ENCODE assay signal across 10 cellular contexts in genomic region chr17:55436224-55437164, GRCh38. TPM values are rescaled to one million over a fixed set of nuclear protein-coding genes. Genes with fewer than 3 reads are reported as not detected.
DNase-seq lines count a peak whose midpoint lies in the region; ATAC-seq lines count a peak whose summit lies in the region.
"Had no signal": no experiment of that assay in that cellular context is flagged by ENCODE, and none has a peak within 500 bp of the region (broad histone marks: within the 10 kb centered on the region; RNA-seq: fewer than 3 reads in every experiment).

No MANE protein-coding gene starts in this region.

- peaks cover 16% of the 10 kb centered on the region for H3K27me3 Mint-ChIP-seq in activated CD4-positive, alpha-beta T cell treated with anti-CD3 and anti-CD28 coated beads for 36 hours
- peaks cover 12 to 44% of the 10 kb centered on the region in 2 donors for H3K27me3 Mint-ChIP-seq in effector memory CD8-positive, alpha-beta T cell

- no peak for DNase-seq in activated CD4-positive, alpha-beta T cell treated with anti-CD3 and anti-CD28 coated beads for 36 hours
- DNase-seq in activated CD4-positive, alpha-beta T cell treated with anti-CD3 and anti-CD28 coated beads for 1 hour, result no peak
- DNase-seq in retina (peak; percentile 35), amygdala (lab: John Stamatoyannopoulos, UW) (no peak), AML-193 (lab: John Stamatoyannopoulos, UW) (no peak)
- DNase-seq in effector memory CD8-positive, alpha-beta T cell, result no peak
- DNase-seq: activated gamma-delta T cell; effector CD4-positive, alpha-beta T cell had no signal

- H3K9me3 Mint-ChIP-seq in activated CD4-positive, alpha-beta T cell treated with anti-CD3 and anti-CD28 coated beads for 36 hours (ENCODE audit: low read depth), result no peaks in the 10 kb centered on the region
- no peaks in the 10 kb centered on the region for H3K9me3 Mint-ChIP-seq in effector memory CD8-positive, alpha-beta T cell

- no peak overlapping the region for H3K27ac Mint-ChIP-seq in activated CD4-positive, alpha-beta T cell treated with anti-CD3 and anti-CD28 coated beads for 36 hours
- H3K27ac Mint-ChIP-seq in effector memory CD8-positive, alpha-beta T cell, result no peak overlapping the region

- ATAC-seq in activated CD4-positive, alpha-beta T cell treated with anti-CD3 and anti-CD28 coated beads for 36 hours, result peak; percentile 56
- ATAC-seq in GM21825 (IDR thresholded peaks at IDR 0.05; ENCODE audit: unreplicated experiment) (peak; percentile 27), HG03460 (IDR thresholded peaks at IDR 0.05; ENCODE audit: unreplicated experiment) (peak; percentile 9)
- ATAC-seq in effector memory CD8-positive, alpha-beta T cell (replicated peaks), result no peak

- intact Hi-C loops in activated CD4-positive, alpha-beta T cell treated with anti-CD3 and anti-CD28 coated beads for 36 hours (cut with DNase I, micrococcal nuclease), result loop anchor here in 1 of 2 experiments (1.0 to 5.0 kb wide), 2 partner anchors 23 to 1351 kb away; no protein-coding TSS in a partner anchor

- POLR2A ChIA-PET in activated CD4-positive, alpha-beta T cell treated with anti-CD3 and anti-CD28 coated beads for 36 hours (lab: Charles Lee), result interaction anchor here (0.8 kb wide), 1 partner anchor 140 kb away, joined by 3 read pairs; no protein-coding TSS in a partner anchor

- H3K4me1 Mint-ChIP-seq in activated CD4-positive, alpha-beta T cell treated with anti-CD3 and anti-CD28 coated beads for 36 hours, result peaks cover 43% of the 10 kb centered on the region
- H3K4me1 Mint-ChIP-seq in effector memory CD8-positive, alpha-beta T cell (ENCODE audit: low read depth in 2 of 2), result peaks cover 0 to 3% of the 10 kb centered on the region in 2 donors

- CTCF ChIA-PET in activated CD4-positive, alpha-beta T cell treated with anti-CD3 and anti-CD28 coated beads for 36 hours (lab: Charles Lee), result no interaction called here

- no peaks in the 10 kb centered on the region for H3K36me3 Mint-ChIP-seq in activated CD4-positive, alpha-beta T cell treated with anti-CD3 and anti-CD28 coated beads for 36 hours (ENCODE audit: low read depth)
- H3K36me3 Mint-ChIP-seq in effector memory CD8-positive, alpha-beta T cell (ENCODE audit: insufficient read depth), result no peaks in the 10 kb centered on the region

- no peak overlapping the region for H3K4me3 Mint-ChIP-seq in activated CD4-positive, alpha-beta T cell treated with anti-CD3 and anti-CD28 coated beads for 36 hours
- no peak overlapping the region for H3K4me3 Mint-ChIP-seq in effector memory CD8-positive, alpha-beta T cell

RNA-seq across cellular contexts. Expression of gene MMD, which starts 14.9 kb away (rescaled TPM):
- total RNA-seq in activated CD4-positive, alpha-beta T cell treated with anti-CD3 and anti-CD28 coated beads for 36 hours, result 10 to 100 TPM; 17.4 to 19.6 TPM
